ENCODE assay signal across 26 cellular contexts in genomic region chr5:65548281-65548680, GRCh38.
"Had no signal": no experiment of that assay in that cellular context is flagged by ENCODE, and none has a peak within 500 bp of the region (broad histone marks: within the 10 kb centered on the region; RNA-seq: fewer than 3 reads in every experiment).

No MANE protein-coding gene starts in this region.

- ATAC-seq: activated naive CD8-positive, alpha-beta T cell treated with anti-CD3 and anti-CD28 coated beads, Interleukin-2, amount 50 U/mL, for 24 hours; body of pancreas; effector memory CD8-positive, alpha-beta T cell; foreskin keratinocyte; gastrocnemius medialis; heart left ventricle; T-helper 17 cell had no signal

- H3K27ac Mint-ChIP-seq: activated naive CD4-positive, alpha-beta T cell treated with anti-CD3 and anti-CD28 coated beads for 36 hours; activated naive CD4-positive, alpha-beta T cell treated with anti-CD3 and anti-CD28 coated beads, Interleukin-2, amount 50 U/mL, for 24 hours; activated naive CD8-positive, alpha-beta T cell treated with anti-CD3 and anti-CD28 coated beads, Interleukin-2, amount 50 U/mL, for 24 hours; effector memory CD8-positive, alpha-beta T cell; T-helper 17 cell had no signal

- H3K27me3 Mint-ChIP-seq: activated CD4-positive, alpha-beta T cell treated with anti-CD3 and anti-CD28 coated beads, Interleukin-2, amount 10 ng/mL, durations not matched to agents 7 days and 5 days; activated naive CD4-positive, alpha-beta T cell treated with anti-CD3 and anti-CD28 coated beads, Interleukin-2, amount 50 U/mL, for 24 hours; activated naive CD8-positive, alpha-beta T cell treated with anti-CD3 and anti-CD28 coated beads for 36 hours; activated naive CD8-positive, alpha-beta T cell treated with anti-CD3 and anti-CD28 coated beads, Interleukin-2, amount 50 U/mL, for 24 hours; effector memory CD8-positive, alpha-beta T cell; T-helper 17 cell had no signal

- H3K4me1 Mint-ChIP-seq: activated naive CD4-positive, alpha-beta T cell treated with anti-CD3 and anti-CD28 coated beads, Interleukin-2, amount 50 U/mL, for 24 hours; T-helper 17 cell had no signal

- H3K9me3 Mint-ChIP-seq: activated CD4-positive, alpha-beta T cell treated with anti-CD3 and anti-CD28 coated beads, Interleukin-2, amount 10 ng/mL, durations not matched to agents 7 days and 5 days; activated naive CD4-positive, alpha-beta T cell treated with anti-CD3 and anti-CD28 coated beads for 36 hours; activated naive CD4-positive, alpha-beta T cell treated with anti-CD3 and anti-CD28 coated beads, Interleukin-2, amount 50 U/mL, for 24 hours; activated naive CD8-positive, alpha-beta T cell treated with anti-CD3 and anti-CD28 coated beads for 36 hours; activated naive CD8-positive, alpha-beta T cell treated with anti-CD3 and anti-CD28 coated beads, Interleukin-2, amount 50 U/mL, for 24 hours; effector memory CD8-positive, alpha-beta T cell had no signal

- H3K4me3 Mint-ChIP-seq: activated CD4-positive, alpha-beta T cell treated with anti-CD3 and anti-CD28 coated beads, Interleukin-2, amount 10 ng/mL, durations not matched to agents 7 days and 5 days; activated naive CD4-positive, alpha-beta T cell treated with anti-CD3 and anti-CD28 coated beads for 36 hours; activated naive CD4-positive, alpha-beta T cell treated with anti-CD3 and anti-CD28 coated beads, Interleukin-2, amount 50 U/mL, for 24 hours; activated naive CD8-positive, alpha-beta T cell treated with anti-CD3 and anti-CD28 coated beads for 36 hours; activated naive CD8-positive, alpha-beta T cell treated with anti-CD3 and anti-CD28 coated beads, Interleukin-2, amount 50 U/mL, for 24 hours; effector memory CD8-positive, alpha-beta T cell; T-helper 17 cell had no signal

- DNase-seq: activated CD4-positive, alpha-beta T cell treated with anti-CD3 and anti-CD28 coated beads for 4 hours; activated CD4-positive, alpha-beta T cell treated with anti-CD3 and anti-CD28 coated beads, Interleukin-2, amount 10 ng/mL, durations not matched to agents 7 days and 5 days; activated CD4-positive, alpha-beta T cell treated with anti-CD3 and anti-CD28 coated beads, Interleukin-2, amount 50 U/mL, for 4 hours; activated CD8-positive, alpha-beta memory T cell treated with anti-CD3 and anti-CD28 coated beads for 24 hours; activated CD8-positive, alpha-beta memory T cell treated with anti-CD3 and anti-CD28 coated beads, Interleukin-2, amount 50 U/mL, for 48 hours; activated effector memory CD4-positive, alpha-beta T cell treated with anti-CD3 and anti-CD28 coated beads, Interleukin-2, amount 50 U/mL, for 16 hours; activated naive CD4-positive, alpha-beta T cell treated with anti-CD3 and anti-CD28 coated beads for 36 hours; activated naive CD8-positive, alpha-beta T cell treated with anti-CD3 and anti-CD28 coated beads for 36 hours; activated naive CD8-positive, alpha-beta T cell treated with anti-CD3 and anti-CD28 coated beads, Interleukin-2, amount 50 U/mL, for 24 hours; activated T-cell treated with anti-CD3 and anti-CD28 coated beads for 4 hours; adrenal gland; amygdala; aorta; body of pancreas; caudate nucleus; cortex of kidney; dermis blood vessel endothelial cell; effector CD4-positive, alpha-beta T cell; effector memory CD8-positive, alpha-beta T cell; erythroblast; foreskin keratinocyte; gastrocnemius medialis; glutamatergic neuron; heart left ventricle; T-helper 17 cell had no signal
